10 cellular contexts compared by ENCODE assay signal in the genomic region with DNA sequence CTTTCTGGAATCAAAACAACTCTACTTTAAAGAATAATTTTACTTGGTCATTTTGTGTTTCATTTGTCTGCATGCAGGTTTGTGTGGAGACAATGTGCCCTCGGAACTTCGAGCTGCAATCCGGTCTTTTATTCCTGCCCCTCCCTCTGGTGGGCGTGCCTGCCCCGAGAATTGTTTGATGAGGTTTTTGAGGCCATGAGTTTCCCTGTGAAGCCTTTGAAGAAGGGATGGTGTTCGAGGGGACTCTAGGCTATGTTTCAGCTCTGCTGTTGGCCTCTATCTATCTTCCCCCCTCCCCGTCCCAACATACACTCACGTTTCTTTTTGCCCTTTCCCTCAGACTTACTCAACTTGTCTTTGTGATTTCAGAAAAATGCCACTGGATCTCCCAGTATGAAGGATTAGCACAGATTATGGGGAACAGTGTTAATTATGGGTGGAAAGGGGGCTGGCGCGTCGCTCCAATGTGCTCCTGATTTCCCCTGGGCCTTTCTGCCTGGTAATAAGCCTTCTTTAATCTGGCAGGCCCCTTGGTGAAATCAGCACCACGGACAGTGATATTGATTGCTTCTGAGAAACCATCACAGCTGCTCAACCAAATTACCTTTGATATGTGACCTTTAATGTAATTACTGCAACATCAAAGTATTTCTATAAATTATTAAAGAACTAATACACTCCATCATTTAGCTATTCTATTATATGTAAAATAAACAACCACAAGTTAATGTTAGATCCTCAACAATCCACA.
DNase-seq lines count a peak whose midpoint lies in the region; ATAC-seq and TF ChIP-seq lines count a peak whose summit lies in the region.
"Had no signal": no experiment of that assay in that cellular context is flagged by ENCODE, and none has a peak within 500 bp of the region (broad histone marks: within the 10 kb centered on the region; RNA-seq: fewer than 3 reads in every experiment).

No MANE protein-coding gene starts in this region.

- peaks cover 35% of the 10 kb centered on the region for H3K4me1 ChIP-seq in ES-I3 (ENCODE audit: insufficient read depth, low read length)
- H3K4me1 ChIP-seq in liver (ENCODE audit: control insufficient read depth in 4 of 4, insufficient read depth in 4 of 4, low read length in 3 of 4) = peaks cover 0 to 15% (median 1%) of the 10 kb centered on the region in 4 donors

- no peak for ATAC-seq in HG02759 (IDR thresholded peaks at IDR 0.05; ENCODE audit: unreplicated experiment)
- no peak for ATAC-seq in GM21825 (IDR thresholded peaks at IDR 0.05; ENCODE audit: unreplicated experiment)

- no peak for TF ChIP-seq CTCF in liver (IDR thresholded peaks at IDR 0.05; ENCODE audit: low read depth, low read length, missing input control)

- no peak for TF ChIP-seq RAD21 in liver (IDR thresholded peaks at IDR 0.05)

- H3K9ac ChIP-seq in ES-I3 (ENCODE audit: low read depth, low read length) = peak overlapping the region; percentile 3; the same call in 1 of the 2 replicates
- no peak overlapping the region for H3K9ac ChIP-seq in liver (ENCODE audit: low read depth in 1 of 2, low read length in 2 of 2)

- WGBS in liver = 37% methylated on average over 12 of the region's 12 CpGs

- no peaks in the 10 kb centered on the region for H3K9me3 ChIP-seq in ES-I3 (ENCODE audit: control insufficient read depth, insufficient read depth, low read length)
- no peaks in the 10 kb centered on the region for H3K9me3 ChIP-seq in liver (ENCODE audit: control insufficient read depth in 4 of 4, low read length in 3 of 4)

- peaks cover 0 to 14% (median 3%) of the 10 kb centered on the region in 4 donors for H3K27me3 ChIP-seq in liver (ENCODE audit: control insufficient read depth in 4 of 4, insufficient read depth in 4 of 4, low read length in 3 of 4)

- H3K4me3 ChIP-seq in liver (ENCODE audit: low read depth in 1 of 3, low read length in 3 of 3) = no peak overlapping the region

- in situ Hi-C loops in T47D (cut with HindIII; ENCODE audit: low pct_unique_long_range_greater_than_20kb, low sequenced_read_pairs) = no loop called here

- DNase-seq in LHCN-M2 (ENCODE audit: low read depth) (peak; percentile 21), T47D (ENCODE audit: low read depth in 1 of 2, low spot score in 1 of 2) (peak; percentile 14 to 47), NCI-H1436 (lab: John Stamatoyannopoulos, UW) (no peak), SKM-1 (lab: John Stamatoyannopoulos, UW; ENCODE audit: unreplicated experiment) (no peak)
- DNase-seq: activated effector memory CD4-positive, alpha-beta T cell treated with Interleukin-2 at 50 U/mL for 16 hours; stimulated activated CD4-positive, alpha-beta T cell treated with anti-CD3 and anti-CD28 coated beads, Interleukin-15, amount 100 ng/mL, for 24 hours had no signal

- H3K36me3 ChIP-seq in ES-I3 (ENCODE audit: insufficient read depth, low read length) = no peaks in the 10 kb centered on the region
- no peaks in the 10 kb centered on the region for H3K36me3 ChIP-seq in liver (ENCODE audit: control insufficient read depth in 4 of 4, insufficient read depth in 3 of 4, low read depth in 1 of 4, low read length in 3 of 4)

- H3K27ac ChIP-seq in liver (ENCODE audit: low read depth in 1 of 2, low read length in 2 of 2) = no peak overlapping the region

TF ChIP-seq in liver, 16 proteins besides CTCF, POLR2A, EP300 and RAD21:
- TF ChIP-seq YY1 (IDR thresholded peaks at IDR 0.05) = no peak
- TF ChIP-seq, protein P1, sequence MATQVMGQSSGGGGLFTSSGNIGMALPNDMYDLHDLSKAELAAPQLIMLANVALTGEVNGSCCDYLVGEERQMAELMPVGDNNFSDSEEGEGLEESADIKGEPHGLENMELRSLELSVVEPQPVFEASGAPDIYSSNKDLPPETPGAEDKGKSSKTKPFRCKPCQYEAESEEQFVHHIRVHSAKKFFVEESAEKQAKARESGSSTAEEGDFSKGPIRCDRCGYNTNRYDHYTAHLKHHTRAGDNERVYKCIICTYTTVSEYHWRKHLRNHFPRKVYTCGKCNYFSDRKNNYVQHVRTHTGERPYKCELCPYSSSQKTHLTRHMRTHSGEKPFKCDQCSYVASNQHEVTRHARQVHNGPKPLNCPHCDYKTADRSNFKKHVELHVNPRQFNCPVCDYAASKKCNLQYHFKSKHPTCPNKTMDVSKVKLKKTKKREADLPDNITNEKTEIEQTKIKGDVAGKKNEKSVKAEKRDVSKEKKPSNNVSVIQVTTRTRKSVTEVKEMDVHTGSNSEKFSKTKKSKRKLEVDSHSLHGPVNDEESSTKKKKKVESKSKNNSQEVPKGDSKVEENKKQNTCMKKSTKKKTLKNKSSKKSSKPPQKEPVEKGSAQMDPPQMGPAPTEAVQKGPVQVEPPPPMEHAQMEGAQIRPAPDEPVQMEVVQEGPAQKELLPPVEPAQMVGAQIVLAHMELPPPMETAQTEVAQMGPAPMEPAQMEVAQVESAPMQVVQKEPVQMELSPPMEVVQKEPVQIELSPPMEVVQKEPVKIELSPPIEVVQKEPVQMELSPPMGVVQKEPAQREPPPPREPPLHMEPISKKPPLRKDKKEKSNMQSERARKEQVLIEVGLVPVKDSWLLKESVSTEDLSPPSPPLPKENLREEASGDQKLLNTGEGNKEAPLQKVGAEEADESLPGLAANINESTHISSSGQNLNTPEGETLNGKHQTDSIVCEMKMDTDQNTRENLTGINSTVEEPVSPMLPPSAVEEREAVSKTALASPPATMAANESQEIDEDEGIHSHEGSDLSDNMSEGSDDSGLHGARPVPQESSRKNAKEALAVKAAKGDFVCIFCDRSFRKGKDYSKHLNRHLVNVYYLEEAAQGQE (IDR thresholded peaks at IDR 0.05) = peak; percentile 99

Comparison
In these comparisons a context has a peak if more than half of its experiments do, and no peak if none do; other contexts are left out.
1. DNase-seq: peak in LHCN-M2 (single experiment) and T47D (2 of 2); none in NCI-H1436 (single experiment) and SKM-1 (single experiment).